1 cellular context compared by ENCODE assay signal in genomic region chr10:97869091-97870042, GRCh38.
TF ChIP-seq lines count a peak whose summit lies in the region.

No MANE protein-coding gene starts in this region.

TF ChIP-seq in HepG2, 621 proteins besides CTCF, POLR2A, EP300 and RAD21 (continued from another document and continues in another):
- TF ChIP-seq ZNF530 (CRISPR knock-in tag; IDR thresholded peaks at IDR 0.05; ENCODE audit: low read depth) (no peak), ZNF414 (CRISPR knock-in tag; IDR thresholded peaks at IDR 0.05) (no peak), ZNF576 (CRISPR knock-in tag; IDR thresholded peaks at IDR 0.05) (0 out of 2 replicates have a peak, but pooled peaks have one; percentile 60), NFRKB (IDR thresholded peaks at IDR 0.05) (no peak), ZC3H13 (CRISPR knock-in tag; IDR thresholded peaks at IDR 0.05) (no peak), NR0B2 (CRISPR knock-in tag; IDR thresholded peaks at IDR 0.05) (no peak), MYC (CRISPR knock-in tag; IDR thresholded peaks at IDR 0.05; ENCODE audit: borderline replicate concordance) (peak; percentile 68; the same call in 1 of the 2 replicates), ZNF121 (CRISPR knock-in tag; IDR thresholded peaks at IDR 0.05) (no peak), ZNF446 (CRISPR knock-in tag; IDR thresholded peaks at IDR 0.05) (no peak), HIVEP1 (CRISPR knock-in tag; IDR thresholded peaks at IDR 0.05) (no peak), ZNF207 (IDR thresholded peaks at IDR 0.05; ENCODE audit: borderline replicate concordance) (no peak), SOX13 (IDR thresholded peaks at IDR 0.05) (no peak), SOX13 (CRISPR knock-in tag; conservative IDR thresholded peaks at IDR 0.05 in 1 of 2, IDR thresholded peaks at IDR 0.05 in 1 of 2) (0 out of 4 replicates have a peak, but pooled peaks of 1 of the 2 experiments have one; percentile 8), ZNF792 (CRISPR knock-in tag; IDR thresholded peaks at IDR 0.05) (no peak), MXD1 (CRISPR knock-in tag; IDR thresholded peaks at IDR 0.05) (peak; percentile 32; the same call in 1 of the 2 replicates), ZNF281 (CRISPR knock-in tag; IDR thresholded peaks at IDR 0.05; ENCODE audit: borderline replicate concordance) (no peak), CREB3 (CRISPR knock-in tag; IDR thresholded peaks at IDR 0.05) (no peak), PAF1 (CRISPR knock-in tag; IDR thresholded peaks at IDR 0.05) (no peak), HMGXB4 (CRISPR knock-in tag; IDR thresholded peaks at IDR 0.05; ENCODE audit: borderline replicate concordance in 1 of 2, low read depth in 1 of 2) (peak in 1 of 2 experiments; percentile 46; a peak in 2 of 4 replicates), SMC3 (IDR thresholded peaks at IDR 0.05; ENCODE audit: low read length) (peak; percentile 87), MTA3 (CRISPR knock-in tag; IDR thresholded peaks at IDR 0.05) (no peak), ELF3 (CRISPR knock-in tag; IDR thresholded peaks at IDR 0.05) (no peak), BRD4 (CRISPR knock-in tag; IDR thresholded peaks at IDR 0.05) (no peak), ZNF331 (CRISPR knock-in tag; IDR thresholded peaks at IDR 0.05) (no peak), ZNF496 (CRISPR knock-in tag; IDR thresholded peaks at IDR 0.05; ENCODE audit: insufficient replicate concordance) (no peak), ZFP36L2 (CRISPR knock-in tag; IDR thresholded peaks at IDR 0.05) (no peak), SKIL (CRISPR knock-in tag; IDR thresholded peaks at IDR 0.05; ENCODE audit: borderline replicate concordance) (no peak), GLMP (CRISPR knock-in tag; IDR thresholded peaks at IDR 0.05; ENCODE audit: borderline replicate concordance) (no peak), REPIN1 (CRISPR knock-in tag; IDR thresholded peaks at IDR 0.05; ENCODE audit: borderline replicate concordance, low read depth) (peak; percentile 48; the same call in 1 of the 2 replicates), ZNF619 (CRISPR knock-in tag; IDR thresholded peaks at IDR 0.05) (no peak), RORA (CRISPR knock-in tag; IDR thresholded peaks at IDR 0.05) (no peak), FOXA1 (IDR thresholded peaks at IDR 0.05) (no peak), FOXA1 (CRISPR knock-in tag; IDR thresholded peaks at IDR 0.05) (peak; percentile 28; the same call in 1 of the 2 replicates), REXO4 (CRISPR knock-in tag; IDR thresholded peaks at IDR 0.05; ENCODE audit: borderline replicate concordance) (no peak), RARA (CRISPR knock-in tag; IDR thresholded peaks at IDR 0.05) (no peak), GTF3A (CRISPR knock-in tag; conservative IDR thresholded peaks at IDR 0.05) (no peak), ZNF598 (CRISPR knock-in tag; IDR thresholded peaks at IDR 0.05; ENCODE audit: borderline replicate concordance) (0 out of 2 replicates have a peak, but pooled peaks have one; percentile 51), ZNF691 (CRISPR knock-in tag; IDR thresholded peaks at IDR 0.05; ENCODE audit: borderline replicate concordance, low read depth) (no peak; the same call in 1 of the 2 replicates), SNAPC2 (CRISPR knock-in tag; IDR thresholded peaks at IDR 0.05) (no peak), ZNF20 (CRISPR knock-in tag; IDR thresholded peaks at IDR 0.05) (no peak), RXRA (CRISPR knock-in tag; IDR thresholded peaks at IDR 0.05) (peak; percentile 55; the same call in 1 of the 2 replicates), PHF8 (CRISPR knock-in tag; IDR thresholded peaks at IDR 0.05) (no peak), POGZ (CRISPR knock-in tag; IDR thresholded peaks at IDR 0.05) (peak; percentile 55; the same call in 1 of the 2 replicates), ATF7-NPFF (CRISPR knock-in tag; IDR thresholded peaks at IDR 0.05; ENCODE audit: low read depth) (no peak), ZFP41 (CRISPR knock-in tag; IDR thresholded peaks at IDR 0.05; ENCODE audit: borderline replicate concordance) (0 out of 2 replicates have a peak, but pooled peaks have one; percentile 36), ZNF549 (CRISPR knock-in tag; IDR thresholded peaks at IDR 0.05) (no peak), ATF4 (CRISPR knock-in tag; IDR thresholded peaks at IDR 0.05) (no peak), MXD4 (CRISPR knock-in tag; IDR thresholded peaks at IDR 0.05) (peak; percentile 66; the same call in 1 of the 2 replicates), ZNF777 (CRISPR knock-in tag; IDR thresholded peaks at IDR 0.05) (no peak), ZSCAN20 (CRISPR knock-in tag; IDR thresholded peaks at IDR 0.05; ENCODE audit: borderline replicate concordance) (no peak), MLXIP (CRISPR knock-in tag; IDR thresholded peaks at IDR 0.05; ENCODE audit: borderline replicate concordance) (no peak), EEA1 (CRISPR knock-in tag; IDR thresholded peaks at IDR 0.05; ENCODE audit: borderline replicate concordance) (no peak), ZNF224 (CRISPR knock-in tag; IDR thresholded peaks at IDR 0.05) (no peak), SUZ12 (IDR thresholded peaks at IDR 0.05; ENCODE audit: low read depth, low read length) (no peak), SNAI1 (CRISPR knock-in tag; IDR thresholded peaks at IDR 0.05; ENCODE audit: borderline replicate concordance) (no peak), YEATS4 (CRISPR knock-in tag; IDR thresholded peaks at IDR 0.05; ENCODE audit: borderline replicate concordance) (no peak), ZNF83 (CRISPR knock-in tag; IDR thresholded peaks at IDR 0.05; ENCODE audit: borderline replicate concordance) (no peak), ZNF557 (CRISPR knock-in tag; IDR thresholded peaks at IDR 0.05) (no peak), ZNF883 (CRISPR knock-in tag; IDR thresholded peaks at IDR 0.05; ENCODE audit: not compliant biosample characterization) (no peak)
